Comparison of ENCODE assay signal across 8 cellular contexts in genomic region chr12:96399919-96400630, GRCh38. TPM values are rescaled to one million over a fixed set of nuclear protein-coding genes. Genes with fewer than 3 reads are reported as not detected.
DNase-seq lines count a peak whose midpoint lies in the region; ATAC-seq and TF ChIP-seq lines count a peak whose summit lies in the region.

TSS of gene CDK17 (minus strand) at chr12:96400439. CDS start at chr12:96334836, 65,603 bp downstream.

- no peaks in the 10 kb centered on the region for H3K9me3 Mint-ChIP-seq in brain

- H3K9ac ChIP-seq in iPS-18a (ENCODE audit: low read length), result peak within 1 kb of the TSS; percentile 40
- peak within 1 kb of the TSS; percentile 99 for H3K9ac ChIP-seq in skeletal muscle satellite cell (ENCODE audit: low read depth, low read length)

- H3K27ac ChIP-seq in iPS-18a (ENCODE audit: low read length), result no peak within 1 kb of the TSS

- H3K27me3 ChIP-seq in iPS-18a (ENCODE audit: control insufficient read depth, insufficient read depth, low read length), result peaks cover 7% of the 10 kb centered on the region
- no peaks in the 10 kb centered on the region for H3K27me3 ChIP-seq in skeletal muscle satellite cell (ENCODE audit: control insufficient read depth, insufficient read depth, low read length)

- H3K27ac Mint-ChIP-seq in brain, result peak within 1 kb of the TSS; percentile 93 to 99 (median 97)

- ATAC-seq in GM18520 (IDR thresholded peaks at IDR 0.05; ENCODE audit: unreplicated experiment) (peak; percentile 34), HG03064 (IDR thresholded peaks at IDR 0.05; ENCODE audit: low read depth, unreplicated experiment) (peak; percentile 40)

- H3K36me3 Mint-ChIP-seq in brain, result no peaks in the 10 kb centered on the region

- H3K9me3 ChIP-seq in iPS-18a (ENCODE audit: control insufficient read depth, low read depth, low read length) (no peaks in the 10 kb centered on the region), skeletal muscle satellite cell (replicated peaks; ENCODE audit: low read length) (no peaks in the 10 kb centered on the region)

- H3K36me3 ChIP-seq in iPS-18a (ENCODE audit: control insufficient read depth, low read depth, low read length), result no peaks in the 10 kb centered on the region
- no peaks in the 10 kb centered on the region for H3K36me3 ChIP-seq in skeletal muscle satellite cell (ENCODE audit: insufficient read depth, low read length)

- H3K4me1 ChIP-seq in iPS-18a (ENCODE audit: control insufficient read depth, low read depth, low read length), result peaks cover 48% of the 10 kb centered on the region
- peaks cover 23% of the 10 kb centered on the region for H3K4me1 ChIP-seq in skeletal muscle satellite cell (ENCODE audit: control insufficient read depth, insufficient read depth, low read length)

- peak; percentile 82 for DNase-seq in 8988T
- peak; percentile 89 for DNase-seq in NCI-H2107 (lab: John Stamatoyannopoulos, UW)
- DNase-seq in UCSD-AML1 (lab: John Stamatoyannopoulos, UW; ENCODE audit: unreplicated experiment), result peak; percentile 84

- peaks cover 54% of the 10 kb centered on the region for H3K4me1 Mint-ChIP-seq in brain

- no peaks in the 10 kb centered on the region for H3K27me3 Mint-ChIP-seq in brain

- peak within 1 kb of the TSS; percentile 97 for H3K4me2 ChIP-seq in skeletal muscle satellite cell (ENCODE audit: low read length)

- peak; percentile 21 to 40 for TF ChIP-seq CTCF in brain (conservative IDR thresholded peaks at IDR 0.05)

- H3K4me3 ChIP-seq in iPS-18a (ENCODE audit: low read length) (peak within 1 kb of the TSS; percentile 73), skeletal muscle satellite cell (ENCODE audit: low read length) (peak within 1 kb of the TSS; percentile 83)

- peak within 1 kb of the TSS; percentile 89 to 96 (median 92) for H3K4me3 Mint-ChIP-seq in brain

RNA-seq across cellular contexts. Expression of gene CDK17, which starts in this region (rescaled TPM):
- 12.1 TPM for polyA plus RNA-seq in brain (ENCODE audit: insufficient read depth, low read depth, low replicate concordance)
- 48.3 and 56.0 TPM in 2 replicates for total RNA-seq in skeletal muscle satellite cell (2012; rRNA removed)
